ENCODE assay signal across 8 cellular contexts in genomic region chr17:38703742-38704644, GRCh38. TPM values are rescaled to one million over a fixed set of nuclear protein-coding genes. Genes with fewer than 3 reads are reported as not detected.
DNase-seq lines count a peak whose midpoint lies in the region; ATAC-seq, FAIRE-seq and TF ChIP-seq lines count a peak whose summit lies in the region.

No MANE protein-coding gene starts in this region.

- in situ Hi-C loops in mammary epithelial cell (cut with MboI; ENCODE audit: low sequenced_read_pairs in 2 of 2) = no loop called here

- H2AFZ ChIP-seq in SK-N-SH (ENCODE audit: low read depth) (peak overlapping the region; percentile 90), mammary epithelial cell (ENCODE audit: low read depth, low read length) (peak overlapping the region; percentile 94), keratinocyte (ENCODE audit: control insufficient read depth, low read length) (peak overlapping the region; percentile 73)

- H3K9ac ChIP-seq in SK-N-SH = peak overlapping the region; percentile 97; the same call in 1 of the 2 replicates
- no peak overlapping the region for H3K9ac ChIP-seq in mammary epithelial cell (ENCODE audit: insufficient read depth, low read length)
- peak overlapping the region; percentile 85 for H3K9ac ChIP-seq in keratinocyte (ENCODE audit: control insufficient read depth, extremely low read depth, insufficient read depth, low read length)

- intact Hi-C loops in mammary epithelial cell (cut with micrococcal nuclease) = loop anchor here (2.0 kb wide), 2 partner anchors 27 kb away; partner anchors contain the start of gene CISD3

- H3K36me3 ChIP-seq in SK-N-SH (replicated peaks in 1 of 2; ENCODE audit: control insufficient read depth in 1 of 2, insufficient read depth in 2 of 2, low read length in 1 of 2) = peaks cover 6 to 9% of the 10 kb centered on the region in 2 experiments
- H3K36me3 ChIP-seq in WERI-Rb-1 = peaks cover 28% of the 10 kb centered on the region
- no peaks in the 10 kb centered on the region for H3K36me3 ChIP-seq in mammary epithelial cell (ENCODE audit: insufficient read depth, low read length)
- no peaks in the 10 kb centered on the region for H3K36me3 ChIP-seq in keratinocyte (ENCODE audit: control insufficient read depth in 2 of 2, extremely low read depth in 1 of 2, insufficient read depth in 2 of 2, low read length in 2 of 2)

- no peak for TF ChIP-seq POLR2A in H54 (IDR thresholded peaks at IDR 0.05; ENCODE audit: low read depth, low read length)

- TF ChIP-seq EP300 in SK-N-SH (IDR thresholded peaks at IDR 0.05; ENCODE audit: borderline replicate concordance in 1 of 2, low read depth in 1 of 2, low read length in 1 of 2) = no peak

- WGBS in SK-N-SH (ENCODE audit: low lambda C conversion rate) = 41% methylated on average over 38 of the region's 52 CpGs
- 2% methylated on average over 29 of the region's 52 CpGs for WGBS in mammary epithelial cell (ENCODE audit: low coverage, missing lambda C conversion rate)

- no peak for TF ChIP-seq CTCF in SK-N-SH (IDR thresholded peaks at IDR 0.05)
- no peak for TF ChIP-seq CTCF in WERI-Rb-1 (IDR thresholded peaks at IDR 0.05; ENCODE audit: low read depth, low read length)
- TF ChIP-seq CTCF in mammary epithelial cell (conservative IDR thresholded peaks at IDR 0.05 in 1 of 2, IDR thresholded peaks at IDR 0.05 in 1 of 2; ENCODE audit: extremely low read depth in 1 of 2, insufficient read depth in 1 of 2, low read depth in 1 of 2, low read length in 2 of 2) = no peak
- TF ChIP-seq CTCF in keratinocyte (optimal IDR thresholded peaks at IDR 0.05 in 1 of 3, IDR thresholded peaks at IDR 0.05 in 1 of 3, conservative IDR thresholded peaks at IDR 0.05 in 1 of 3; ENCODE audit: extremely low read depth in 1 of 3, insufficient read depth in 2 of 3, low read length in 3 of 3) = no peak

- no peak for TF ChIP-seq RAD21 in SK-N-SH (IDR thresholded peaks at IDR 0.05; ENCODE audit: low read length)

- no peaks in the 10 kb centered on the region for H3K9me2 ChIP-seq in SK-N-SH

- no peaks in the 10 kb centered on the region for H3K27me3 ChIP-seq in SK-N-SH (ENCODE audit: insufficient read depth)
- H3K27me3 ChIP-seq in WERI-Rb-1 (ENCODE audit: insufficient read depth, low read depth, severe bottlenecking) = no peaks in the 10 kb centered on the region
- no peaks in the 10 kb centered on the region for H3K27me3 ChIP-seq in mammary epithelial cell (ENCODE audit: insufficient read depth, low read length)
- no peaks in the 10 kb centered on the region for H3K27me3 ChIP-seq in keratinocyte (ENCODE audit: control insufficient read depth, extremely low read depth, insufficient read depth, low read length)

- dilution Hi-C loops in mammary epithelial cell (cut with HindIII; ENCODE audit: low sequenced_read_pairs) = loop anchor here (5.0 kb wide), 2 partner anchors 33 to 93 kb away; partner anchors contain the start of gene PIP4K2B
- dilution Hi-C loops in keratinocyte (cut with MboI; ENCODE audit: extremely low pct_ligation_motif_present, low sequenced_read_pairs) = no loop called here

- H3F3A ChIP-seq in SK-N-SH (replicated peaks; ENCODE audit: insufficient read depth) = peaks cover 30% of the 10 kb centered on the region

- peaks cover 46% of the 10 kb centered on the region; the same call in 1 of the 2 replicates for H3K79me2 ChIP-seq in SK-N-SH (ENCODE audit: insufficient read depth)
- peaks cover 20% of the 10 kb centered on the region for H3K79me2 ChIP-seq in mammary epithelial cell (ENCODE audit: insufficient read depth, low read length)
- no peaks in the 10 kb centered on the region for H3K79me2 ChIP-seq in keratinocyte (ENCODE audit: control insufficient read depth, insufficient read depth, low read length)

- peak overlapping the region; percentile 88 to 94 for H3K4me3 ChIP-seq in SK-N-SH (ENCODE audit: low read depth in 2 of 2, low read length in 1 of 2)
- H3K4me3 ChIP-seq in WERI-Rb-1 (ENCODE audit: low read depth, low read length) = peak overlapping the region; percentile 89
- H3K4me3 ChIP-seq in mammary epithelial cell (replicated peaks in 1 of 3; ENCODE audit: insufficient read depth in 1 of 3, low read depth in 2 of 3, low read length in 3 of 3) = peak overlapping the region; percentile 70 to 88 (median 71)
- peak overlapping the region; percentile 50 to 84 (median 82) for H3K4me3 ChIP-seq in keratinocyte (ENCODE audit: control insufficient read depth in 2 of 3, extremely low read depth in 1 of 3, insufficient read depth in 2 of 3, low read depth in 1 of 3, low read length in 3 of 3)

- POLR2A ChIA-PET in SK-N-SH (lab: Yijun Ruan, JAX) = interaction anchor here (0.6 to 3.7 kb wide), 6 partner anchors 8 to 46 kb away, joined by 3 to 14 read pairs (median 4); no protein-coding TSS in a partner anchor

- H3K27ac ChIP-seq in SK-N-SH (ENCODE audit: low read depth in 2 of 2, low read length in 1 of 2) (peak overlapping the region; percentile 77 to 96), WERI-Rb-1 (peak overlapping the region; percentile 99), mammary epithelial cell (ENCODE audit: insufficient read depth, low read depth, low read length) (no peak overlapping the region), keratinocyte (ENCODE audit: control insufficient read depth, insufficient read depth, low read length) (peak overlapping the region; percentile 72)

- peak overlapping the region; percentile 97 for H3K4me2 ChIP-seq in SK-N-SH
- H3K4me2 ChIP-seq in mammary epithelial cell (ENCODE audit: insufficient read depth, low read depth, low read length) = peak overlapping the region; percentile 71
- H3K4me2 ChIP-seq in keratinocyte (ENCODE audit: control insufficient read depth, extremely low read depth, insufficient read depth, low read depth, low read length) = peak overlapping the region; percentile 96

- FAIRE-seq in keratinocyte (lab: Jason Lieb, UNC) = no peak
- FAIRE-seq in H54 (lab: Jason Lieb, UNC) = no peak

- H4K20me1 ChIP-seq in SK-N-SH (ENCODE audit: insufficient read depth) (peaks cover 9% of the 10 kb centered on the region; the same call in 1 of the 2 replicates), mammary epithelial cell (ENCODE audit: insufficient read depth, low read length) (no peaks in the 10 kb centered on the region), keratinocyte (ENCODE audit: control insufficient read depth, extremely low read depth, insufficient read depth, low read length) (no peaks in the 10 kb centered on the region)

- CTCF ChIA-PET in SK-N-SH (lab: Yijun Ruan, JAX) = interaction anchor here (1.0 to 3.8 kb wide), 2 partner anchors 32 to 44 kb away, joined by 3 to 25 read pairs; partner anchors contain the start of gene PCGF2
- CTCF ChIA-PET in mammary epithelial cell (lab: Charles Lee; ENCODE audit: low non-redundant PET) = no interaction called here

- H3K4me1 ChIP-seq in SK-N-SH (ENCODE audit: control insufficient read depth in 1 of 2, insufficient read depth in 2 of 2, low read depth in 1 of 2, low read length in 1 of 2) = peaks cover 10 to 43% of the 10 kb centered on the region in 2 experiments; a peak in 2 of 4 replicates
- peaks cover 29% of the 10 kb centered on the region for H3K4me1 ChIP-seq in mammary epithelial cell (ENCODE audit: insufficient read depth, low read length)
- H3K4me1 ChIP-seq in keratinocyte (ENCODE audit: control insufficient read depth, extremely low read depth, insufficient read depth, low read length) = peaks cover 38% of the 10 kb centered on the region

- ATAC-seq in SK-N-SH treated with all-trans-retinoic acid at 6 μM for 48 hours = no peak

- DNase-seq in SK-N-SH (peak; percentile 80), NCI-H1930 (lab: John Stamatoyannopoulos, UW) (peak; percentile 78 to 80), WERI-Rb-1 (peak; percentile 99), mammary epithelial cell (no peak), keratinocyte (ENCODE audit: low read depth, low spot score) (no peak), H54 (ENCODE audit: insufficient read length, low spot score) (no peak)
- peak; percentile 81 to 84 for DNase-seq in stimulated activated CD4-positive, alpha-beta T cell treated with anti-CD3 and anti-CD28 coated beads, Interleukin-15, amount 100 ng/mL, for 48 hours (ENCODE audit: low read depth in 2 of 2)

- H3K9me3 ChIP-seq in SK-N-SH (no peaks in the 10 kb centered on the region), WERI-Rb-1 (ENCODE audit: severe bottlenecking) (no peaks in the 10 kb centered on the region), mammary epithelial cell (replicated peaks; ENCODE audit: insufficient read depth, low read length) (no peaks in the 10 kb centered on the region), keratinocyte (ENCODE audit: control insufficient read depth, low read depth, low read length) (no peaks in the 10 kb centered on the region)

- BruUV-seq in mammary epithelial cell (replicated peaks; lab: Mats Ljungman, UMichigan) = no TSS peak

- H3K9me1 ChIP-seq in keratinocyte (ENCODE audit: control insufficient read depth, extremely low read depth, insufficient read depth, low read length) = no peaks in the 10 kb centered on the region

RNA-seq across cellular contexts. Expression of gene MLLT6, which starts 1.1 kb away (rescaled TPM):
- polyA plus RNA-seq in SK-N-SH (2012; rRNA removed) (41.5 and 43.6 TPM in 2 replicates), mammary epithelial cell (21.9 TPM), keratinocyte (17.4 to 18.1 TPM (median 17.7 TPM) in 3 replicates)
- 11.5 and 18.3 TPM in 2 replicates for polyA plus RNA-seq in SK-N-SH (2012; cell fraction: cytosol; rRNA removed)
- 118 and 131 TPM in 2 replicates for polyA plus RNA-seq in SK-N-SH (2012; cell fraction: nucleus; rRNA removed)
- total RNA-seq in mammary epithelial cell = 10 to 100 TPM; 30.3 to 51.0 TPM
- polyA minus RNA-seq in mammary epithelial cell (34.6 TPM), keratinocyte (23.1 to 34.2 TPM (median 24.0 TPM) in 3 replicates)
- 20.2 TPM for polyA plus RNA-seq in keratinocyte (2011; ENCODE audit: low read depth)
- polyA plus RNA-seq in keratinocyte (2011; cell fraction: cytosol; rRNA removed) = 7.7 and 11.0 TPM in 2 replicates
- 46.1 and 53.2 TPM in 2 replicates for polyA plus RNA-seq in keratinocyte (2011; cell fraction: nucleus; rRNA removed)
- polyA plus RNA-seq in keratinocyte (2012; ENCODE audit: low replicate concordance) = 14.3 and 16.5 TPM in 2 replicates
- 28.6 TPM for polyA minus RNA-seq in keratinocyte (2011; cell fraction: cytosol; rRNA and poly(A)+ RNA removed)
- polyA minus RNA-seq in keratinocyte (2011; cell fraction: nucleus; rRNA and poly(A)+ RNA removed) = 25.5 and 29.3 TPM in 2 replicates

RNA-seq across cellular contexts. Expression of gene CISD3, which starts 26.1 kb away (rescaled TPM):
- polyA plus RNA-seq in SK-N-SH (2012; rRNA removed) (12.9 and 16.5 TPM in 2 replicates), mammary epithelial cell (16.2 TPM), keratinocyte (10.4 to 25.6 TPM (median 17.1 TPM) in 3 replicates)
- polyA plus RNA-seq in SK-N-SH (2012; cell fraction: cytosol; rRNA removed) = 9.3 and 10.9 TPM in 2 replicates
- 5.9 and 8.6 TPM in 2 replicates for polyA plus RNA-seq in SK-N-SH (2012; cell fraction: nucleus; rRNA removed)
- total RNA-seq in mammary epithelial cell = 10 to 100 TPM in 1 of 2 donors, 1 to 10 TPM in 1; 3.3 to 30.4 TPM
- polyA minus RNA-seq in mammary epithelial cell (12.8 TPM), keratinocyte (4.9 to 16.3 TPM (median 5.5 TPM) in 3 replicates)
- 2.1 TPM for polyA plus RNA-seq in keratinocyte (2011; ENCODE audit: low read depth)
- 11.2 and 20.0 TPM in 2 replicates for polyA plus RNA-seq in keratinocyte (2011; cell fraction: cytosol; rRNA removed)
- 4.3 and 4.5 TPM in 2 replicates for polyA plus RNA-seq in keratinocyte (2011; cell fraction: nucleus; rRNA removed)
- polyA plus RNA-seq in keratinocyte (2012; ENCODE audit: low replicate concordance) = 15.6 and 35.2 TPM in 2 replicates
- polyA minus RNA-seq in keratinocyte (2011; cell fraction: cytosol; rRNA and poly(A)+ RNA removed) = 12.9 TPM
- polyA minus RNA-seq in keratinocyte (2011; cell fraction: nucleus; rRNA and poly(A)+ RNA removed) = 1.7 and 2.9 TPM in 2 replicates

RNA-seq across cellular contexts. Expression of gene EPOP, which starts 29.2 kb away (rescaled TPM):
- polyA plus RNA-seq in SK-N-SH (2012; rRNA removed) (2.7 and 3.1 TPM in 2 replicates), mammary epithelial cell (2.4 TPM), keratinocyte (2.1 to 4.4 TPM (median 3.2 TPM) in 3 replicates)
- polyA plus RNA-seq in SK-N-SH (2012; cell fraction: cytosol; rRNA removed) = 3.4 and 4.0 TPM in 2 replicates
- polyA plus RNA-seq in SK-N-SH (2012; cell fraction: nucleus; rRNA removed) = 2.8 and 4.0 TPM in 2 replicates
- 1 to 10 TPM; 2.8 to 3.2 TPM for total RNA-seq in mammary epithelial cell
- polyA minus RNA-seq in mammary epithelial cell (not detected), keratinocyte (1.4 to 3.8 TPM (median 2.2 TPM) in 3 replicates)
- polyA plus RNA-seq in keratinocyte (2011; ENCODE audit: low read depth) = 2.2 TPM
- polyA plus RNA-seq in keratinocyte (2011; cell fraction: cytosol; rRNA removed) = 3.9 and 6.1 TPM in 2 replicates
- 3.5 and 4.5 TPM in 2 replicates for polyA plus RNA-seq in keratinocyte (2011; cell fraction: nucleus; rRNA removed)
- 6.7 and 8.6 TPM in 2 replicates for polyA plus RNA-seq in keratinocyte (2012; ENCODE audit: low replicate concordance)
- 5.9 TPM for polyA minus RNA-seq in keratinocyte (2011; cell fraction: cytosol; rRNA and poly(A)+ RNA removed)
- 1.9 and 2.6 TPM in 2 replicates for polyA minus RNA-seq in keratinocyte (2011; cell fraction: nucleus; rRNA and poly(A)+ RNA removed)

RNA-seq across cellular contexts. Expression of gene PCGF2, which starts 44.1 kb away (rescaled TPM):
- 24.2 and 39.8 TPM in 2 replicates for polyA plus RNA-seq in SK-N-SH (2012; rRNA removed)
- polyA plus RNA-seq in SK-N-SH (2012; cell fraction: cytosol; rRNA removed) = 23.0 and 26.3 TPM in 2 replicates
- polyA plus RNA-seq in SK-N-SH (2012; cell fraction: nucleus; rRNA removed) = 54.1 and 67.6 TPM in 2 replicates
- 10 to 100 TPM in 1 of 2 donors, 1 to 10 TPM in 1; 3.0 to 36.4 TPM for total RNA-seq in mammary epithelial cell
- polyA plus RNA-seq in mammary epithelial cell = 6.4 TPM
- 14.0 TPM for polyA minus RNA-seq in mammary epithelial cell
- 3.3 to 6.9 TPM (median 4.1 TPM) in 3 replicates for polyA plus RNA-seq in keratinocyte
- polyA plus RNA-seq in keratinocyte (2011; ENCODE audit: low read depth) = 14.1 TPM
- 6.6 and 11.6 TPM in 2 replicates for polyA plus RNA-seq in keratinocyte (2011; cell fraction: cytosol; rRNA removed)
- 10.1 and 12.5 TPM in 2 replicates for polyA plus RNA-seq in keratinocyte (2011; cell fraction: nucleus; rRNA removed)
- 14.9 and 19.0 TPM in 2 replicates for polyA plus RNA-seq in keratinocyte (2012; ENCODE audit: low replicate concordance)
- 3.1 to 24.6 TPM (median 5.8 TPM) in 3 replicates for polyA minus RNA-seq in keratinocyte
- 15.5 TPM for polyA minus RNA-seq in keratinocyte (2011; cell fraction: cytosol; rRNA and poly(A)+ RNA removed)
- polyA minus RNA-seq in keratinocyte (2011; cell fraction: nucleus; rRNA and poly(A)+ RNA removed) = 3.2 and 6.3 TPM in 2 replicates

RNA-seq across cellular contexts. Expression of gene PSMB3, which starts 48.5 kb away (rescaled TPM):
- polyA plus RNA-seq in SK-N-SH (2012; rRNA removed) (480 and 533 TPM in 2 replicates), mammary epithelial cell (426 TPM), keratinocyte (294 to 346 TPM (median 316 TPM) in 3 replicates)
- 326 and 421 TPM in 2 replicates for polyA plus RNA-seq in SK-N-SH (2012; cell fraction: cytosol; rRNA removed)
- polyA plus RNA-seq in SK-N-SH (2012; cell fraction: nucleus; rRNA removed) = 286 and 336 TPM in 2 replicates
- total RNA-seq in mammary epithelial cell = 100 to 1,000 TPM; 150 to 218 TPM
- polyA minus RNA-seq in mammary epithelial cell (235 TPM), keratinocyte (224 to 376 TPM (median 273 TPM) in 3 replicates)
- 56.5 TPM for polyA plus RNA-seq in keratinocyte (2011; ENCODE audit: low read depth)
- polyA plus RNA-seq in keratinocyte (2011; cell fraction: cytosol; rRNA removed) = 303 and 332 TPM in 2 replicates
- polyA plus RNA-seq in keratinocyte (2011; cell fraction: nucleus; rRNA removed) = 227 and 268 TPM in 2 replicates
- polyA plus RNA-seq in keratinocyte (2012; ENCODE audit: low replicate concordance) = 178 and 256 TPM in 2 replicates
- polyA minus RNA-seq in keratinocyte (2011; cell fraction: cytosol; rRNA and poly(A)+ RNA removed) = 175 TPM
- polyA minus RNA-seq in keratinocyte (2011; cell fraction: nucleus; rRNA and poly(A)+ RNA removed) = 65.1 and 65.2 TPM in 2 replicates

Comparison
In these comparisons a context has a peak if more than half of its experiments do, and no peak if none do; other contexts are left out.
1. DNase-seq: peak in SK-N-SH (single experiment), NCI-H1930 (2 of 2), WERI-Rb-1 (single experiment) and stimulated activated CD4-positive, alpha-beta T cell treated with anti-CD3 and anti-CD28 coated beads, Interleukin-15, amount 100 ng/mL, for 48 hours (2 of 2); none in mammary epithelial cell (single experiment), keratinocyte (single experiment) and H54 (single experiment).
2. Peak in every context shown above with its lines, with median percentiles within 50 percentile points of each other: H2AFZ ChIP-seq, H3K4me2 ChIP-seq and H3K4me3 ChIP-seq.